In the genomic region with DNA sequence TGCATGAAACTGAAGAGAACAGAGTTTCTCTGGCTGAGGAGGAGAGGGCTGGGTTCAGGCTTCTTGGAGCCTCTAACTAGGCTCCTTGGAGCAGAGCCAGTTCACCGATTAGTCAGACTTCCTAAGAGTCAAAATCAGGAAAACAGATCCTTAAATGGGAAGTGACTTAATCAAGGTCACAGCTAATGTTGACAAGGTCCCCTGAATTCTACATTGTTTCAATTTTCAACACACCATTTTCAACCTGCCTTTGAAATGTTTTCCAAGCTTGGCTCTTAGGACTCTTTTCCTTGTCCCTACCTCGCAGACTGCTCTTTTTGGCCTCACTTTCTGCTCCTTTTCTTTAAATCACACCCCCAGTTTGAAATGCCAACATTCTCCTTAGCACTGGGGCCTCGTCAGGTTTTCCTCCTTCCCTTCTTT, we compare ENCODE assay signal across 9 cellular contexts. TPM values are rescaled to one million over a fixed set of nuclear protein-coding genes. Genes with fewer than 3 reads are reported as not detected.
A peak's percentile ranks its signal among the peaks of the same experiment; 100 is the strongest.
DNase-seq lines count a peak whose midpoint lies in the region; ATAC-seq, FAIRE-seq and TF ChIP-seq lines count a peak whose summit lies in the region.
"Had no signal": no experiment of that assay in that cellular context is flagged by ENCODE, and none has a peak within 500 bp of the region (broad histone marks: within the 10 kb centered on the region; RNA-seq: fewer than 3 reads in every experiment).

No MANE protein-coding gene starts in this region.

- peak; percentile 74 for FAIRE-seq in RCC 7860 (lab: Jason Lieb, UNC)

- no peak overlapping the region for H3K4me3 Mint-ChIP-seq in osteocyte (ENCODE audit: unreplicated experiment)
- H3K4me3 Mint-ChIP-seq: neural crest cell had no signal

- peak overlapping the region; percentile 90 for H3K27ac Mint-ChIP-seq in osteocyte (ENCODE audit: unreplicated experiment)

- peaks cover 35% of the 10 kb centered on the region for H3K4me1 Mint-ChIP-seq in osteocyte (ENCODE audit: unreplicated experiment)

- H3K9me3 ChIP-seq in fibroblast of lung (ENCODE audit: control insufficient read depth, insufficient read depth, low read depth, low read length), result no peaks in the 10 kb centered on the region

- H3K4me2 ChIP-seq in fibroblast of lung (ENCODE audit: extremely low read depth, insufficient read depth, low read length), result peak overlapping the region; percentile 33

- H3K27me3 ChIP-seq in fibroblast of lung (ENCODE audit: control insufficient read depth, insufficient read depth, low read length), result peaks cover 2% of the 10 kb centered on the region

- H4K20me1 ChIP-seq in fibroblast of lung (ENCODE audit: control insufficient read depth, extremely low read depth, insufficient read depth, low read length), result no peaks in the 10 kb centered on the region

- no peaks in the 10 kb centered on the region for H3K9me3 Mint-ChIP-seq in osteocyte (ENCODE audit: unreplicated experiment)

- no peaks in the 10 kb centered on the region for H3K36me3 ChIP-seq in fibroblast of lung (ENCODE audit: control insufficient read depth, insufficient read depth, low read length)

- no peak overlapping the region for H3K9ac ChIP-seq in fibroblast of lung (ENCODE audit: insufficient read depth, low read length)

- TF ChIP-seq CTCF in fibroblast of lung (conservative IDR thresholded peaks at IDR 0.05 in 1 of 2, IDR thresholded peaks at IDR 0.05 in 1 of 2; ENCODE audit: low read depth in 1 of 2, low read length in 2 of 2) (no peak), osteocyte (IDR thresholded peaks at IDR 0.05) (no peak)

- peaks cover 9% of the 10 kb centered on the region for H3K4me1 ChIP-seq in fibroblast of lung (ENCODE audit: control insufficient read depth, extremely low read depth, insufficient read depth, low read length)

- H3K27me3 Mint-ChIP-seq in osteocyte (ENCODE audit: unreplicated experiment), result no peaks in the 10 kb centered on the region

- DNase-seq in Ammon's horn (ENCODE audit: low spot score) (peak; percentile 51), RCC 7860 (ENCODE audit: low spot score) (peak; percentile 83), fibroblast of lung (ENCODE audit: low read depth in 2 of 2) (peak; percentile 89 to 97), osteocyte (ENCODE audit: extremely low spot score, unreplicated experiment) (no peak), activated T-cell treated with anti-CD3 and anti-CD28 coated beads for 4 hours (no peak), C1 segment of cervical spinal cord (lab: John Stamatoyannopoulos, UW) (no peak)

- ATAC-seq in HG03565 (IDR thresholded peaks at IDR 0.05; ENCODE audit: unreplicated experiment) (no peak), GM18520 (IDR thresholded peaks at IDR 0.05; ENCODE audit: unreplicated experiment) (no peak)

- peak overlapping the region; percentile 32 for H3K27ac ChIP-seq in fibroblast of lung (ENCODE audit: insufficient read depth, low read length)

- H3K4me3 ChIP-seq in fibroblast of lung (replicated peaks in 1 of 4; ENCODE audit: control extremely low read depth in 1 of 4, insufficient read depth in 1 of 4, low read depth in 3 of 4, low read length in 4 of 4), result no peak overlapping the region

- no peaks in the 10 kb centered on the region for H3K36me3 Mint-ChIP-seq in osteocyte (ENCODE audit: unreplicated experiment)

- H3K79me2 ChIP-seq in fibroblast of lung (ENCODE audit: control insufficient read depth, insufficient read depth, low read length), result no peaks in the 10 kb centered on the region

- no peak overlapping the region for H2AFZ ChIP-seq in fibroblast of lung (ENCODE audit: low read length)

RNA-seq across cellular contexts. Expression of a gene that starts 16.3 kb away (rescaled TPM):
- not detected in 2 replicates for total RNA-seq in fibroblast of lung
- polyA plus RNA-seq in fibroblast of lung, result 0.16 and 1.3 TPM in 2 replicates
- polyA plus RNA-seq in fibroblast of lung (2012), result 1.4 TPM in 1 of 2 replicates, not detected in the other
- polyA minus RNA-seq in fibroblast of lung (ENCODE audit: low replicate concordance), result not detected in 2 replicates
- not detected in 2 replicates for total RNA-seq in osteocyte
- total RNA-seq: neural crest cell had no signal

RNA-seq across cellular contexts. Expression of a gene that starts 28.2 kb away (rescaled TPM):
- 13.1 and 22.0 TPM in 2 replicates for total RNA-seq in fibroblast of lung
- polyA plus RNA-seq in fibroblast of lung, result 10.4 and 23.3 TPM in 2 replicates
- polyA plus RNA-seq in fibroblast of lung (2012), result 7.3 and 17.8 TPM in 2 replicates
- 20.0 and 45.1 TPM in 2 replicates for polyA minus RNA-seq in fibroblast of lung (ENCODE audit: low replicate concordance)
- total RNA-seq in osteocyte, result 2.5 and 3.3 TPM in 2 replicates

RNA-seq across cellular contexts. Expression of a gene that starts 36.4 kb away (rescaled TPM):
- total RNA-seq in fibroblast of lung (81.9 and 106 TPM in 2 replicates), osteocyte (102 and 112 TPM in 2 replicates)
- polyA plus RNA-seq in fibroblast of lung, result 137 TPM in 2 replicates
- 81.6 and 85.5 TPM in 2 replicates for polyA plus RNA-seq in fibroblast of lung (2012)
- polyA minus RNA-seq in fibroblast of lung (ENCODE audit: low replicate concordance), result 71.1 and 102 TPM in 2 replicates

Comparison
In these comparisons a context has a peak if more than half of its experiments do, and no peak if none do; other contexts are left out.
1. DNase-seq: peak in Ammon's horn (single experiment), RCC 7860 (single experiment) and fibroblast of lung (2 of 2); none in osteocyte (single experiment), activated T-cell treated with anti-CD3 and anti-CD28 coated beads for 4 hours (single experiment) and C1 segment of cervical spinal cord (0 of 14).